In the genomic region with DNA sequence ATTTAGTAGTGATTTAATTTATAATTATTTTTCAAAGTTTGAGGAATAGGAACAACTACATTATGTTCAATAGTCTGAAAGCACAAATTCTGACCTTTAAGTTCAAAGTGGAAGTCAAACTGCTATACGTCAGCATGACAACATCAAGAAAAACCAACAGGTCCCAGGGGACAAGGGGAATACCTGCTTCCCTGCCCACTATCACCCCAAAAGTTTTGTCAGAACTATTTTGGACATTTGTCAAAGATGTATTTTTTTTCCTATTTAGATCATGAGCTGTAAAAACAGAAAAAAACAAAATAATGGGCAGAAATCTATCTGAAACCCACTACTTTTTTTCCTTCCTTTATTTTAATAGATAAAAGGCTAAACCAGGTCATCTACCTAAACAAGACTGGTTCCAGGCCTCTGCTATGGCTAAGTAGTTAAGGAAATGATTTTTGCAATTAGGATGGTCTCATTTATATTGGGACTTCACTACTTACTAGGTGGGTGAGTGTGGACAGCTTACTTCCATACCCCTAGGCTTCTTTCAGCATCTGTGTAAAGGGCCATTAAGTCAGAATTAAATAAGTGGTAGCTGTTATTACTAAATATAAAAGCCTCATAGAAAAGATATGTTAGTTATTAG, we compare ENCODE assay signal across 19 cellular contexts.
A peak's percentile ranks its signal among the peaks of the same experiment; 100 is the strongest.
DNase-seq lines count a peak whose midpoint lies in the region; ATAC-seq and TF ChIP-seq lines count a peak whose summit lies in the region.
"Had no signal": no experiment of that assay in that cellular context is flagged by ENCODE, and none has a peak within 500 bp of the region (broad histone marks: within the 10 kb centered on the region; RNA-seq: fewer than 3 reads in every experiment).

No MANE protein-coding gene starts in this region.

- peaks cover 6% of the 10 kb centered on the region for H3K9me3 Mint-ChIP-seq in stimulated activated memory B cell treated with anti-CD40 and anti-IgM and Interleukin-4, amounts not matched to agents 10 μg/mL and 1 μg/mL and 100 μg/mL, for 72 hours

- no peak for TF ChIP-seq CTCF in GM10248 (IDR thresholded peaks at IDR 0.05; ENCODE audit: control extremely low read depth, extremely low read depth, low read depth, missing control alignments)

- peak; percentile 23 for DNase-seq in GM10248 (ENCODE audit: extremely low spot score)
- DNase-seq in SK-N-DZ (ENCODE audit: low spot score): no peak
- DNase-seq in activated CD4-positive, alpha-beta T cell treated with anti-CD3 and anti-CD28 coated beads for 1 hour: no peak
- DNase-seq: AML-193, IMR-90, NCI-H1105 treated with DMSO at 0.1 percent for 48 hours, NCI-H2081, NCI-H2171, NCI-H524 treated with DMSO at 0.1 percent for 48 hours, NCI-H82, SIG-M5, T-cell had no signal

- H3K4me3 Mint-ChIP-seq in stimulated activated memory B cell treated with anti-CD40 and anti-IgM and Interleukin-4, amounts not matched to agents 10 μg/mL and 1 μg/mL and 100 μg/mL, for 72 hours: no peak overlapping the region
- H3K4me3 Mint-ChIP-seq: T-cell; T-helper 2 cell treated with Interferon-gamma antibody and Interleukin-4, amounts not matched to agents 5 μg/mL and 100 μg/mL, for 36 hours had no signal

- peaks cover 4% of the 10 kb centered on the region for H3K36me3 Mint-ChIP-seq in stimulated activated memory B cell treated with anti-CD40 and anti-IgM and Interleukin-4, amounts not matched to agents 10 μg/mL and 1 μg/mL and 100 μg/mL, for 72 hours
- H3K36me3 Mint-ChIP-seq: T-cell had no signal

- H3K27me3 Mint-ChIP-seq in stimulated activated memory B cell treated with anti-CD40 and anti-IgM and Interleukin-4, amounts not matched to agents 10 μg/mL and 1 μg/mL and 100 μg/mL, for 72 hours: no peaks in the 10 kb centered on the region
- H3K27me3 Mint-ChIP-seq: T-cell had no signal

- peaks cover 7% of the 10 kb centered on the region for H3K4me1 Mint-ChIP-seq in stimulated activated memory B cell treated with anti-CD40 and anti-IgM and Interleukin-4, amounts not matched to agents 10 μg/mL and 1 μg/mL and 100 μg/mL, for 72 hours
- H3K4me1 Mint-ChIP-seq: T-cell had no signal

- POLR2A ChIA-PET in GM10248 (lab: Yijun Ruan, JAX): no interaction called here

- H3K27ac Mint-ChIP-seq in stimulated activated memory B cell treated with anti-CD40 and anti-IgM and Interleukin-4, amounts not matched to agents 10 μg/mL and 1 μg/mL and 100 μg/mL, for 72 hours: peak overlapping the region; percentile 23
- H3K27ac Mint-ChIP-seq: T-cell; T-helper 2 cell treated with Interferon-gamma antibody and Interleukin-4, amounts not matched to agents 5 μg/mL and 100 μg/mL, for 36 hours had no signal

- CTCF ChIA-PET in GM10248 (lab: Yijun Ruan, JAX): no interaction called here

- peak; percentile 69 for ATAC-seq in GM18907 (IDR thresholded peaks at IDR 0.05; ENCODE audit: unreplicated experiment)
- ATAC-seq in HG03060 (IDR thresholded peaks at IDR 0.05; ENCODE audit: low read depth, unreplicated experiment): peak; percentile 60
- peak; percentile 88 for ATAC-seq in stimulated activated memory B cell treated with anti-CD40 and anti-IgM and Interleukin-4, amounts not matched to agents 10 μg/mL and 1 μg/mL and 100 μg/mL, for 72 hours
- ATAC-seq in GM19455 (IDR thresholded peaks at IDR 0.05; ENCODE audit: unreplicated experiment): no peak
- ATAC-seq: Panc1, SK-N-SH treated with all-trans-retinoic acid at 6 μM for 48 hours, T-cell had no signal
